In the genomic region with DNA sequence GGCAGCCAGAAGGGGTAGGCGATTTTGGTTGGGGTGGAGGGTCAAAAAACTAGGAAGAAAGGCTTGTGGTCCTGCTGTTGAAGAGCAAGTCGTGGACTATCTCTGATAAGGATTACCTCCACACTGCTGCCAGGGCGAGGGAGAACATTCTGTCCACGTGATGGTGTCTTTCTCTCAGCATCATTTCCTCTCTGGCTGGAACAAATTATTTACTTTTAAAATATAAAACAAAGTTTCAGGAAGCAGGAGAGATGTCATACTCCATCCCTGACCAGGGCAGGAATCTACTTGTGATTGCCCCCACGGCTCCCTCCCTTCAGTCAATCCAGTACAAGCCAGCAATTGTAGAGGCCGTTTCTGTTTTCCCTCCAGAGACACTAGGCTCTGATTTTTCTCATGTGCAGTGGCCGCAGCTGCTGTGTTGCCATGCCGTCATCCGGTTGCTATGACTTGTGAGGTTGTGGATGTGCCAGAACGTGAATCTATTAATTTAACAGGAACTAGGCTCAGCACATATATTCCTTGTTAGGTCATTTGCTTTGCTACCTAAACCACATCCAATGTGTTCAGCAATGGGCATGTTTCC, we compare ENCODE assay signal across 1 cellular context.
TF ChIP-seq lines count a peak whose summit lies in the region.

No MANE protein-coding gene starts in this region.

TF ChIP-seq in liver, 16 proteins besides CTCF, POLR2A, EP300 and RAD21 (continued from another document):
- TF ChIP-seq, protein P1, sequence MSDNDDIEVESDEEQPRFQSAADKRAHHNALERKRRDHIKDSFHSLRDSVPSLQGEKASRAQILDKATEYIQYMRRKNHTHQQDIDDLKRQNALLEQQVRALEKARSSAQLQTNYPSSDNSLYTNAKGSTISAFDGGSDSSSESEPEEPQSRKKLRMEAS (IDR thresholded peaks at IDR 0.05) = peak; percentile 30
- peak; percentile 71 for TF ChIP-seq NR2F2 (IDR thresholded peaks at IDR 0.05)
- TF ChIP-seq, protein P2, sequence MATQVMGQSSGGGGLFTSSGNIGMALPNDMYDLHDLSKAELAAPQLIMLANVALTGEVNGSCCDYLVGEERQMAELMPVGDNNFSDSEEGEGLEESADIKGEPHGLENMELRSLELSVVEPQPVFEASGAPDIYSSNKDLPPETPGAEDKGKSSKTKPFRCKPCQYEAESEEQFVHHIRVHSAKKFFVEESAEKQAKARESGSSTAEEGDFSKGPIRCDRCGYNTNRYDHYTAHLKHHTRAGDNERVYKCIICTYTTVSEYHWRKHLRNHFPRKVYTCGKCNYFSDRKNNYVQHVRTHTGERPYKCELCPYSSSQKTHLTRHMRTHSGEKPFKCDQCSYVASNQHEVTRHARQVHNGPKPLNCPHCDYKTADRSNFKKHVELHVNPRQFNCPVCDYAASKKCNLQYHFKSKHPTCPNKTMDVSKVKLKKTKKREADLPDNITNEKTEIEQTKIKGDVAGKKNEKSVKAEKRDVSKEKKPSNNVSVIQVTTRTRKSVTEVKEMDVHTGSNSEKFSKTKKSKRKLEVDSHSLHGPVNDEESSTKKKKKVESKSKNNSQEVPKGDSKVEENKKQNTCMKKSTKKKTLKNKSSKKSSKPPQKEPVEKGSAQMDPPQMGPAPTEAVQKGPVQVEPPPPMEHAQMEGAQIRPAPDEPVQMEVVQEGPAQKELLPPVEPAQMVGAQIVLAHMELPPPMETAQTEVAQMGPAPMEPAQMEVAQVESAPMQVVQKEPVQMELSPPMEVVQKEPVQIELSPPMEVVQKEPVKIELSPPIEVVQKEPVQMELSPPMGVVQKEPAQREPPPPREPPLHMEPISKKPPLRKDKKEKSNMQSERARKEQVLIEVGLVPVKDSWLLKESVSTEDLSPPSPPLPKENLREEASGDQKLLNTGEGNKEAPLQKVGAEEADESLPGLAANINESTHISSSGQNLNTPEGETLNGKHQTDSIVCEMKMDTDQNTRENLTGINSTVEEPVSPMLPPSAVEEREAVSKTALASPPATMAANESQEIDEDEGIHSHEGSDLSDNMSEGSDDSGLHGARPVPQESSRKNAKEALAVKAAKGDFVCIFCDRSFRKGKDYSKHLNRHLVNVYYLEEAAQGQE (IDR thresholded peaks at IDR 0.05) = peak; percentile 19
- no peak for TF ChIP-seq RXRA (IDR thresholded peaks at IDR 0.05)
- TF ChIP-seq JUND (IDR thresholded peaks at IDR 0.05) = peak in 1 of 2 donors; percentile 45
